In the genomic region with DNA sequence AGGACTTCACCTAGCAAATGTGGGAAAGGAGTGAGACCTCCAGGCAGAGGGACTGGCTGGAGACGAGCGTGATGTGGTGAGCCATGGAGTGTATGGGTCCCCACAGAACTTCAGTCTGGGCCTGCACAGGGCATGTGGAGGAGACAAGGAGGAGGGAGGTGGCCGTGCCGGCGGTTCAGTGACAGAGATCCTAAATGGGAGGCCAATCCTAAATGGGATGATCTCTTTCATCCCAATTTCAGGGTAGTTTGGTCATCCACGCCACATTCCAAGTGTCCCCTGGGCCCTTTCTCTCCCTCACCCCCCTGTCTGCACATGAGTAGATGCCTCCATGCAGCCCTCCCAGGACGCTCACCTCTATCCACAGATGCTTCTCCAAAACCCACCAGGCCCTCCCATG, we compare ENCODE assay signal across 1 cellular context.
TF ChIP-seq lines count a peak whose summit lies in the region.

No MANE protein-coding gene starts in this region.

TF ChIP-seq in HepG2, 621 proteins besides CTCF, POLR2A, EP300 and RAD21 (continued from another document):
- TF ChIP-seq, protein P1, sequence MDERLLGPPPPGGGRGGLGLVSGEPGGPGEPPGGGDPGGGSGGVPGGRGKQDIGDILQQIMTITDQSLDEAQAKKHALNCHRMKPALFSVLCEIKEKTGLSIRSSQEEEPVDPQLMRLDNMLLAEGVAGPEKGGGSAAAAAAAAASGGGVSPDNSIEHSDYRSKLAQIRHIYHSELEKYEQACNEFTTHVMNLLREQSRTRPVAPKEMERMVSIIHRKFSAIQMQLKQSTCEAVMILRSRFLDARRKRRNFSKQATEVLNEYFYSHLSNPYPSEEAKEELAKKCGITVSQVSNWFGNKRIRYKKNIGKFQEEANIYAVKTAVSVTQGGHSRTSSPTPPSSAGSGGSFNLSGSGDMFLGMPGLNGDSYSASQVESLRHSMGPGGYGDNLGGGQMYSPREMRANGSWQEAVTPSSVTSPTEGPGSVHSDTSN (CRISPR knock-in tag; IDR thresholded peaks at IDR 0.05) = no peak
- TF ChIP-seq, protein P2, sequence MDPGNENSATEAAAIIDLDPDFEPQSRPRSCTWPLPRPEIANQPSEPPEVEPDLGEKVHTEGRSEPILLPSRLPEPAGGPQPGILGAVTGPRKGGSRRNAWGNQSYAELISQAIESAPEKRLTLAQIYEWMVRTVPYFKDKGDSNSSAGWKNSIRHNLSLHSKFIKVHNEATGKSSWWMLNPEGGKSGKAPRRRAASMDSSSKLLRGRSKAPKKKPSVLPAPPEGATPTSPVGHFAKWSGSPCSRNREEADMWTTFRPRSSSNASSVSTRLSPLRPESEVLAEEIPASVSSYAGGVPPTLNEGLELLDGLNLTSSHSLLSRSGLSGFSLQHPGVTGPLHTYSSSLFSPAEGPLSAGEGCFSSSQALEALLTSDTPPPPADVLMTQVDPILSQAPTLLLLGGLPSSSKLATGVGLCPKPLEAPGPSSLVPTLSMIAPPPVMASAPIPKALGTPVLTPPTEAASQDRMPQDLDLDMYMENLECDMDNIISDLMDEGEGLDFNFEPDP (CRISPR knock-in tag; conservative IDR thresholded peaks at IDR 0.05) = no peak
- TF ChIP-seq, protein P3, sequence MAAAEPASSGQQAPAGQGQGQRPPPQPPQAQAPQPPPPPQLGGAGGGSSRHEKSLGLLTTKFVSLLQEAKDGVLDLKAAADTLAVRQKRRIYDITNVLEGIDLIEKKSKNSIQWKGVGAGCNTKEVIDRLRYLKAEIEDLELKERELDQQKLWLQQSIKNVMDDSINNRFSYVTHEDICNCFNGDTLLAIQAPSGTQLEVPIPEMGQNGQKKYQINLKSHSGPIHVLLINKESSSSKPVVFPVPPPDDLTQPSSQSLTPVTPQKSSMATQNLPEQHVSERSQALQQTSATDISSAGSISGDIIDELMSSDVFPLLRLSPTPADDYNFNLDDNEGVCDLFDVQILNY (CRISPR knock-in tag; conservative IDR thresholded peaks at IDR 0.05) = no peak
- TF ChIP-seq ZNF282 (IDR thresholded peaks at IDR 0.05; ENCODE audit: partially characterized antibody) (no peak), HCFC1 (IDR thresholded peaks at IDR 0.05; ENCODE audit: low read depth, low read length) (no peak), ZNF225 (CRISPR knock-in tag; IDR thresholded peaks at IDR 0.05) (no peak), RFXAP (CRISPR knock-in tag; IDR thresholded peaks at IDR 0.05; ENCODE audit: borderline replicate concordance) (no peak), ZNF207 (IDR thresholded peaks at IDR 0.05; ENCODE audit: borderline replicate concordance) (no peak)
TF ChIP-seq in HepG2: peak in this region for 12.
